Comparison of ENCODE assay signal across 12 cellular contexts in the genomic region with DNA sequence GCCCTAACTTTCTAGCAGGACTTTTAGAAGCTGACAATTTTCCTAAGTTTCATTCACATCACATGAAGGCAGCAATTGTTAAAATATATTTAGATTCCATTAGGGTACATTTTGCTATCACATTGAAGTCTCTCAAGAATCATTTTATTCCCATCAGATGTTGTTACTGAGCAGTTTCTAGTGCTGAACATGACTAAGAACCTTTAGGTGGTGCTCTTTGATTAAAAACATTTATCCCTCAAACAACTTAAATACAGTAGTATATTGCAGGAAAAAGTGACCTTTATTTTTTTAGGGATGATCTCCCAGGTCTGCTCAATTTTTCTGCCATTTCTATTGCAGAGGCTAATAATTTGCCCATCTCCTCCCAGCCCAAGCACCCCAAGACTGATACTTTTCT. TPM values are rescaled to one million over a fixed set of nuclear protein-coding genes. Genes with fewer than 3 reads are reported as not detected.
DNase-seq lines count a peak whose midpoint lies in the region; ATAC-seq and TF ChIP-seq lines count a peak whose summit lies in the region.
"Had no signal": no experiment of that assay in that cellular context is flagged by ENCODE, and none has a peak within 500 bp of the region (broad histone marks: within the 10 kb centered on the region; RNA-seq: fewer than 3 reads in every experiment).

No MANE protein-coding gene starts in this region.

- peak; percentile 14 for ATAC-seq in mucosa of descending colon
- no peak for ATAC-seq in GM21825 (IDR thresholded peaks at IDR 0.05; ENCODE audit: unreplicated experiment)

- no peaks in the 10 kb centered on the region for H3K36me3 ChIP-seq in mucosa of descending colon (ENCODE audit: low read depth)
- no peaks in the 10 kb centered on the region for H3K36me3 ChIP-seq in WERI-Rb-1

- H3K9me3 ChIP-seq in mucosa of descending colon, result no peaks in the 10 kb centered on the region
- H3K9me3 ChIP-seq in WERI-Rb-1 (ENCODE audit: severe bottlenecking), result peaks cover 2% of the 10 kb centered on the region

- DNase-seq in DMS53 treated with DMSO at 0.1 percent for 48 hours (lab: John Stamatoyannopoulos, UW; ENCODE audit: unreplicated experiment) (peak; percentile 14), MV-4-11 (lab: John Stamatoyannopoulos, UW) (peak; percentile 8), astrocyte of the spinal cord (ENCODE audit: low read depth, low spot score) (peak; percentile 44), mucosa of descending colon (no peak), hypothalamus (lab: John Stamatoyannopoulos, UW) (no peak), HuH-7.5 (ENCODE audit: low spot score) (no peak), WERI-Rb-1 (no peak)
- DNase-seq: activated CD4-positive, alpha-beta T cell treated with anti-CD3 and anti-CD28 coated beads, Interleukin-2, amount 50 U/mL, for 1 hour; activated naive CD4-positive, alpha-beta T cell treated with anti-CD3 and anti-CD28 coated beads, Interleukin-2, amount 10 ng/mL, durations not matched to agents 7 days and 5 days; effector CD8-positive, alpha-beta T cell; NCI-H2029 had no signal

- H3K4me3 ChIP-seq in astrocyte of the spinal cord (ENCODE audit: low read depth, low read length) (no peak overlapping the region), mucosa of descending colon (no peak overlapping the region), WERI-Rb-1 (ENCODE audit: low read depth, low read length) (no peak overlapping the region)

- H3K27me3 ChIP-seq in WERI-Rb-1 (ENCODE audit: insufficient read depth, low read depth, severe bottlenecking), result no peaks in the 10 kb centered on the region

- in situ Hi-C loops in astrocyte of the spinal cord (cut with HindIII; ENCODE audit: low sequenced_read_pairs), result no loop called here

- H3K4me1 ChIP-seq in mucosa of descending colon (ENCODE audit: low read depth), result no peaks in the 10 kb centered on the region

- intact Hi-C loops in mucosa of descending colon (cut with DNase I, micrococcal nuclease), result no loop called here

- TF ChIP-seq CTCF in astrocyte of the spinal cord (IDR thresholded peaks at IDR 0.05; ENCODE audit: low read depth, low read length) (no peak), mucosa of descending colon (IDR thresholded peaks at IDR 0.05) (no peak), WERI-Rb-1 (IDR thresholded peaks at IDR 0.05; ENCODE audit: low read depth, low read length) (no peak)

- no peak overlapping the region for H3K27ac ChIP-seq in WERI-Rb-1

RNA-seq across cellular contexts. Expression of a gene that starts 22.9 kb away (rescaled TPM):
- total RNA-seq in mucosa of descending colon, result 100 to 1,000 TPM; 122 to 137 (median 137) TPM

RNA-seq across cellular contexts. Expression of a gene that starts 58.0 kb away (rescaled TPM):
- 10 to 100 TPM; 17.1 to 22.0 (median 20.4) TPM for total RNA-seq in mucosa of descending colon

Comparison
In these comparisons a context has a peak if more than half of its experiments do, and no peak if none do; other contexts are left out.
1. DNase-seq: peak in DMS53 treated with DMSO at 0.1 percent for 48 hours (single experiment), MV-4-11 (single experiment) and astrocyte of the spinal cord (single experiment); none in mucosa of descending colon (0 of 3), hypothalamus (0 of 51), HuH-7.5 (single experiment) and WERI-Rb-1 (single experiment).